In the genomic region with DNA sequence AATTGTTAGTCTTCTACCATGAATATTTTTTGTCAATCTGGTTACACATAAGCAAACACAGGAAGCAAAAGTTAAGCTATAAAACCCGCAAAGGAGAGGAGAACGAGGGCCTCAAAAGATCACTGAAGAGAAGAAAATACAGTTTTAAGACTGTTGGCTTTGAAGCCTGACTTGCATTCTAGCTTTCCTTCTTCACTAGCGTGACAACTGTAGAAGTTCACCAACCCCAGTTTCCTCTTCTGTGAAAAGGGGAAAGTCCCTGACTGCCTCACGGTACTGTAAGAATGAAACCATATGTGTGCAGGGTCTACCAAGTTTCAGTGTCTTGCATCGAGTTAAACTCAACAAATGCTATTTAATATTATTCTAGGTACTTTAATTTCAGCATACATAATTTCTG, we compare ENCODE assay signal across 8 cellular contexts. TPM values are rescaled to one million over a fixed set of nuclear protein-coding genes. Genes with fewer than 3 reads are reported as not detected.
DNase-seq lines count a peak whose midpoint lies in the region; ATAC-seq and TF ChIP-seq lines count a peak whose summit lies in the region.

No MANE protein-coding gene starts in this region.

- WGBS in sigmoid colon, 2 donors = 29 to 70% methylated on average over 5 of the region's 5 CpGs

- H3K36me3 ChIP-seq in sigmoid colon = no peaks in the 10 kb centered on the region

- ATAC-seq in GM18498 (IDR thresholded peaks at IDR 0.05; ENCODE audit: unreplicated experiment) (peak; percentile 98), left ventricle myocardium superior (no peak)

- no peaks in the 10 kb centered on the region for H3K27me3 ChIP-seq in sigmoid colon

- H3K4me1 Mint-ChIP-seq in activated naive CD8-positive, alpha-beta T cell treated with anti-CD3 and anti-CD28 coated beads for 36 hours = peaks cover 70% of the 10 kb centered on the region

- no peak for TF ChIP-seq EP300 in sigmoid colon (IDR thresholded peaks at IDR 0.05)

- H3K9me3 Mint-ChIP-seq in activated naive CD8-positive, alpha-beta T cell treated with anti-CD3 and anti-CD28 coated beads for 36 hours = peaks cover 8% of the 10 kb centered on the region

- no peak overlapping the region for H3K4me3 ChIP-seq in NB4 (ENCODE audit: low read depth, low read length)
- H3K4me3 ChIP-seq in sigmoid colon = no peak overlapping the region

- no peaks in the 10 kb centered on the region for H3K27me3 Mint-ChIP-seq in activated naive CD8-positive, alpha-beta T cell treated with anti-CD3 and anti-CD28 coated beads for 36 hours

- peak overlapping the region; percentile 97 for H3K27ac Mint-ChIP-seq in activated naive CD8-positive, alpha-beta T cell treated with anti-CD3 and anti-CD28 coated beads for 36 hours

- TF ChIP-seq POLR2A in NB4 (IDR thresholded peaks at IDR 0.05; ENCODE audit: extremely low read depth, insufficient read length) = no peak
- TF ChIP-seq POLR2A in sigmoid colon (IDR thresholded peaks at IDR 0.05) = no peak

- peaks cover 13% of the 10 kb centered on the region for H3K36me3 Mint-ChIP-seq in activated naive CD8-positive, alpha-beta T cell treated with anti-CD3 and anti-CD28 coated beads for 36 hours

- H3K4me1 ChIP-seq in sigmoid colon = no peaks in the 10 kb centered on the region

- no peaks in the 10 kb centered on the region for H3K9me3 ChIP-seq in sigmoid colon

- DNase-seq in H4 (ENCODE audit: low spot score) (peak; percentile 13), NB4 (ENCODE audit: low read depth) (peak; percentile 64), left ventricle myocardium superior (no peak), sigmoid colon (no peak), NCI-H748 treated with DMSO at 0.1 percent for 48 hours (lab: John Stamatoyannopoulos, UW) (no peak)
- DNase-seq in activated naive CD8-positive, alpha-beta T cell treated with anti-CD3 and anti-CD28 coated beads for 36 hours = peak; percentile 58
- peak in 2 of 3 experiments; percentile 17 to 58 for DNase-seq in stimulated activated CD4-positive, alpha-beta T cell treated with anti-CD3 and anti-CD28 coated beads, TNF-alpha, amount 100 ng/mL, for 24 hours (ENCODE audit: low read depth in 3 of 3)

- intact Hi-C loops in left ventricle myocardium superior (cut with micrococcal nuclease) = no loop called here
- intact Hi-C loops in sigmoid colon (cut with DNase I) = no loop called here

- H3K27ac ChIP-seq in sigmoid colon = no peak overlapping the region

- H3K4me3 Mint-ChIP-seq in activated naive CD8-positive, alpha-beta T cell treated with anti-CD3 and anti-CD28 coated beads for 36 hours = peak overlapping the region; percentile 52

- TF ChIP-seq CTCF in NB4 (IDR thresholded peaks at IDR 0.05; ENCODE audit: low read depth, low read length) (no peak), sigmoid colon (IDR thresholded peaks at IDR 0.05) (no peak)

RNA-seq across cellular contexts. Expression of a gene that starts 7.5 kb away (rescaled TPM):
- total RNA-seq in H4 (2014; rRNA removed; shearing (Covaris generic)) = 0.02 and 0.18 TPM in 2 replicates
- total RNA-seq in activated naive CD8-positive, alpha-beta T cell treated with anti-CD3 and anti-CD28 coated beads for 36 hours = 10 to 100 TPM; 89.3 to 93.6 TPM
- total RNA-seq in left ventricle myocardium superior (10.6 TPM), sigmoid colon (1 to 10 TPM in 2 of 4 donors, under 1 TPM in 2; 0.41 to 3.3 (median 0.78) TPM)
- polyA plus RNA-seq in sigmoid colon = under 1 TPM in 1 of 3 donors, not detected in 2; 0.76 TPM

Comparison
In these comparisons a context has a peak if more than half of its experiments do, and no peak if none do; other contexts are left out.
1. DNase-seq: peak in H4 (single experiment), NB4 (single experiment), activated naive CD8-positive, alpha-beta T cell treated with anti-CD3 and anti-CD28 coated beads for 36 hours (single experiment) and stimulated activated CD4-positive, alpha-beta T cell treated with anti-CD3 and anti-CD28 coated beads, TNF-alpha, amount 100 ng/mL, for 24 hours (2 of 3); none in left ventricle myocardium superior (single experiment), sigmoid colon (single experiment) and NCI-H748 treated with DMSO at 0.1 percent for 48 hours (single experiment).